17 cellular contexts compared by ENCODE assay signal in the genomic region with DNA sequence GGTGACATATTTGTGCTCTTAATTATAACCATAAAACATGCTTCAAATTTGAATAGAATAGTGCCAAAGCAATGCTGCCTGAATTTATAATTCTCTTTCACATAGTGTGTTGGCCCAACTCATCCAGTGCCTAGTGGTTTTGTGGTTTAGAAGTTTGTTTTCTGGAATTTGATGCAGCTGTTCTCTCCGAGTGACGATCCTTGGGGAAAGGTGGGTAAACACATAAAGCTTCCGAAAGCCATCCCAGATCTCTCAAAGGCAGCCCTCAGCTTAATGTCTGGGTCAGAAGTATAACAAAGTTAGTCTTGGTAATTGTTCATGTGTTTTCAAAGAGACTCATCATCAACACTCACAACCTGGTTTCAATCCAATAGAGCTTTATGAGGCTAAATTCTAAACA.
DNase-seq lines count a peak whose midpoint lies in the region; ATAC-seq, FAIRE-seq and TF ChIP-seq lines count a peak whose summit lies in the region.
"Had no signal": no experiment of that assay in that cellular context is flagged by ENCODE, and none has a peak within 500 bp of the region (broad histone marks: within the 10 kb centered on the region; RNA-seq: fewer than 3 reads in every experiment).

No MANE protein-coding gene starts in this region.

- peak overlapping the region; percentile 60 for H3K27ac Mint-ChIP-seq in HFFc6

- no peak for TF ChIP-seq POLR2A in H54 (IDR thresholded peaks at IDR 0.05; ENCODE audit: low read depth, low read length)

- no peaks in the 10 kb centered on the region for H3K9me3 Mint-ChIP-seq in HFFc6

- ATAC-seq in GM18873 (IDR thresholded peaks at IDR 0.05; ENCODE audit: low FRiP score, unreplicated experiment): no peak
- ATAC-seq: A549, HCT116, SK-N-SH treated with all-trans-retinoic acid at 6 μM for 48 hours had no signal

- H3K27me3 Mint-ChIP-seq in HFFc6 (ENCODE audit: insufficient read depth): no peaks in the 10 kb centered on the region

- no peaks in the 10 kb centered on the region for H4K20me1 ChIP-seq in osteoblast (ENCODE audit: insufficient read depth, low read length)

- no peaks in the 10 kb centered on the region for H3K27me3 ChIP-seq in osteoblast (ENCODE audit: insufficient read depth, low read length)

- H3K9me3 ChIP-seq in osteoblast (ENCODE audit: low read depth, low read length): no peaks in the 10 kb centered on the region
- H3K9me3 ChIP-seq: A549 had no signal

- H3K79me2 ChIP-seq in osteoblast (ENCODE audit: insufficient read depth, low read length): no peaks in the 10 kb centered on the region

- FAIRE-seq in H54 (lab: Jason Lieb, UNC): no peak
- FAIRE-seq: A549 had no signal

- TF ChIP-seq CTCF in HFFc6 (IDR thresholded peaks at IDR 0.05) (no peak), osteoblast (IDR thresholded peaks at IDR 0.05; ENCODE audit: extremely low read depth, low read depth, low read length) (no peak)

- no peak overlapping the region for H3K4me3 ChIP-seq in osteoblast (ENCODE audit: insufficient read depth, low read length)
- H3K4me3 ChIP-seq: A549 had no signal

- H3K4me3 Mint-ChIP-seq in HFFc6: no peak overlapping the region
- H3K4me3 Mint-ChIP-seq: CD14-positive monocyte had no signal

- peak; percentile 21 for DNase-seq in AG20443 (ENCODE audit: low spot score)
- peak; percentile 21 for DNase-seq in HFFc6
- peak; percentile 63 for DNase-seq in astrocyte of the hippocampus (ENCODE audit: low read depth, low spot score)
- DNase-seq in osteoblast (ENCODE audit: insufficient read length, low spot score, missing footprints): no peak
- DNase-seq in SIG-M5 treated with dmso at 0.1 percent for 504 hours (lab: John Stamatoyannopoulos, UW; ENCODE audit: unreplicated experiment): no peak
- no peak for DNase-seq in H54 (ENCODE audit: insufficient read length, low spot score)
- no peak for DNase-seq in cerebellar cortex (ENCODE audit: low spot score)
- DNase-seq: AML-193, DMS 273 treated with DMSO at 0.1 percent for 48 hours, NCI-H1436, NCI-H2029, NCI-H748 treated with DMSO at 0.1 percent for 48 hours had no signal

- peaks cover 11% of the 10 kb centered on the region for H3K4me1 ChIP-seq in osteoblast (ENCODE audit: insufficient read depth, low read length)
- H3K4me1 ChIP-seq: A549 had no signal

- peak overlapping the region; percentile 38 for H3K4me2 ChIP-seq in osteoblast (ENCODE audit: insufficient read depth, low read length)
- H3K4me2 ChIP-seq: A549 had no signal

- no peaks in the 10 kb centered on the region for H3K36me3 Mint-ChIP-seq in HFFc6 (ENCODE audit: low read depth)
- H3K36me3 Mint-ChIP-seq: CD14-positive monocyte had no signal

- peaks cover 34% of the 10 kb centered on the region for H3K4me1 Mint-ChIP-seq in HFFc6 (ENCODE audit: low read depth)
- H3K4me1 Mint-ChIP-seq: CD14-positive monocyte had no signal

- no peak overlapping the region for H2AFZ ChIP-seq in osteoblast (ENCODE audit: low read length)

- no peaks in the 10 kb centered on the region for H3K36me3 ChIP-seq in osteoblast (ENCODE audit: insufficient read depth, low read length)

- peak overlapping the region; percentile 51 for H3K27ac ChIP-seq in osteoblast (ENCODE audit: low read depth, low read length)
- H3K27ac ChIP-seq: A549 had no signal

Comparison
In these comparisons a context has a peak if more than half of its experiments do, and no peak if none do; other contexts are left out.
1. DNase-seq: peak in AG20443 (single experiment), HFFc6 (single experiment) and astrocyte of the hippocampus (single experiment); none in osteoblast (single experiment), SIG-M5 treated with dmso at 0.1 percent for 504 hours (single experiment), H54 (single experiment) and cerebellar cortex (single experiment).